ENCODE assay signal across 1 cellular context in genomic region chr1:216014046-216014445, GRCh38.
TF ChIP-seq lines count a peak whose summit lies in the region.

No MANE protein-coding gene starts in this region.

TF ChIP-seq in IMR-90, 13 proteins besides CTCF, POLR2A, EP300 and RAD21 (continued from another document):
- TF ChIP-seq NFE2L2 (IDR thresholded peaks at IDR 0.05; ENCODE audit: low read depth, low read length) (no peak), SMC3 (IDR thresholded peaks at IDR 0.05; ENCODE audit: low read depth, low read length) (no peak), MAFK (IDR thresholded peaks at IDR 0.05; ENCODE audit: low read depth, low read length) (no peak), CEBPB (IDR thresholded peaks at IDR 0.05; ENCODE audit: low read depth, low read length) (no peak)
